Comparison of ENCODE assay signal across 8 cellular contexts in genomic region chr5:73783823-73784222, GRCh38.
DNase-seq lines count a peak whose midpoint lies in the region; ATAC-seq and TF ChIP-seq lines count a peak whose summit lies in the region.

No MANE protein-coding gene starts in this region.

- no peaks in the 10 kb centered on the region for H4K20me1 ChIP-seq in OCI-LY3 (ENCODE audit: insufficient read depth, low read length)

- H4K91ac ChIP-seq in neuronal stem cell (ENCODE audit: low read depth, low read length, poor library complexity), result no peak overlapping the region

- H3K36me3 ChIP-seq in left ventricle myocardium inferior (no peaks in the 10 kb centered on the region), OCI-LY3 (replicated peaks; ENCODE audit: low read depth, low read length) (no peaks in the 10 kb centered on the region), neuronal stem cell (replicated peaks in 1 of 2; ENCODE audit: control insufficient read depth in 2 of 2, insufficient read depth in 2 of 2, low read length in 2 of 2) (no peaks in the 10 kb centered on the region)

- H3K18ac ChIP-seq in neuronal stem cell (ENCODE audit: low read length), result no peak overlapping the region

- no peak overlapping the region for H2BK15ac ChIP-seq in neuronal stem cell (ENCODE audit: low read length)

- H2BK12ac ChIP-seq in neuronal stem cell (ENCODE audit: low read length), result no peak overlapping the region

- intact Hi-C loops in left ventricle myocardium inferior (cut with micrococcal nuclease) (no loop called here), left ventricle myocardium superior (cut with micrococcal nuclease) (no loop called here)

- TF ChIP-seq CTCF in left ventricle myocardium inferior (IDR thresholded peaks at IDR 0.05; ENCODE audit: borderline replicate concordance), result peak; percentile 52
- peak; percentile 37 for TF ChIP-seq CTCF in OCI-LY3 (IDR thresholded peaks at IDR 0.05; ENCODE audit: low read depth, low read length)
- peak; percentile 29 for TF ChIP-seq CTCF in fibroblast of mammary gland (conservative IDR thresholded peaks at IDR 0.05; ENCODE audit: control insufficient read depth, insufficient read depth, low read depth, low read length)

- H2BK5ac ChIP-seq in neuronal stem cell (ENCODE audit: low read length), result no peak overlapping the region

- H3K4ac ChIP-seq in neuronal stem cell (ENCODE audit: low read length), result no peak overlapping the region

- H3K27ac ChIP-seq in left ventricle myocardium inferior (replicated peaks) (no peak overlapping the region), OCI-LY3 (ENCODE audit: low read length) (no peak overlapping the region), neuronal stem cell (replicated peaks; ENCODE audit: low read length) (no peak overlapping the region)

- no peaks in the 10 kb centered on the region for H3K79me2 ChIP-seq in OCI-LY3 (ENCODE audit: low read length)

- no peaks in the 10 kb centered on the region for H3K9me3 ChIP-seq in left ventricle myocardium inferior (replicated peaks)
- H3K9me3 ChIP-seq in OCI-LY3 (ENCODE audit: insufficient read depth, low read length), result no peaks in the 10 kb centered on the region
- H3K9me3 ChIP-seq in neuronal stem cell (replicated peaks in 1 of 2; ENCODE audit: control insufficient read depth in 2 of 2, insufficient read depth in 1 of 2, low read depth in 1 of 2, low read length in 2 of 2), result no peaks in the 10 kb centered on the region

- no peak overlapping the region for H3K14ac ChIP-seq in neuronal stem cell (ENCODE audit: low read length)

- no peaks in the 10 kb centered on the region for H3K79me1 ChIP-seq in neuronal stem cell (ENCODE audit: low read depth, low read length)

- no peak overlapping the region for H4K8ac ChIP-seq in neuronal stem cell (ENCODE audit: low read depth, low read length)

- ATAC-seq in left ventricle myocardium superior (no peak), HG03175 (IDR thresholded peaks at IDR 0.05; ENCODE audit: unreplicated experiment) (no peak)

- DNase-seq in left ventricle myocardium inferior, result no peak
- DNase-seq in left ventricle myocardium superior, result no peak
- DNase-seq in fibroblast of mammary gland (ENCODE audit: low read depth), result peak; percentile 39
- DNase-seq in neuronal stem cell (ENCODE audit: low spot score), result no peak
- no peak for DNase-seq in activated naive CD4-positive, alpha-beta T cell treated with Interleukin-2 at 50 U/mL for 16 hours
- DNase-seq in putamen (ENCODE audit: low spot score), result no peak

- no peak overlapping the region for H2AK5ac ChIP-seq in neuronal stem cell (ENCODE audit: low read depth, low read length)

- no peak overlapping the region for H2AFZ ChIP-seq in OCI-LY3 (ENCODE audit: low read depth, low read length)
- no peak overlapping the region for H2AFZ ChIP-seq in neuronal stem cell (ENCODE audit: low read length)

- H3K23ac ChIP-seq in neuronal stem cell (ENCODE audit: low read depth, low read length, poor library complexity), result no peak overlapping the region

- H3K4me1 ChIP-seq in left ventricle myocardium inferior (no peaks in the 10 kb centered on the region), OCI-LY3 (ENCODE audit: low read length) (no peaks in the 10 kb centered on the region), neuronal stem cell (ENCODE audit: control insufficient read depth in 2 of 2, insufficient read depth in 1 of 2, low read depth in 1 of 2, low read length in 2 of 2) (no peaks in the 10 kb centered on the region)

- H3K9ac ChIP-seq in OCI-LY3 (ENCODE audit: low read length) (no peak overlapping the region), neuronal stem cell (ENCODE audit: low read depth, low read length, poor library complexity) (no peak overlapping the region)

- no peak overlapping the region for H2BK120ac ChIP-seq in neuronal stem cell (ENCODE audit: low read depth, low read length)

- WGBS in neuronal stem cell (ENCODE audit: extremely low coverage in 2 of 2, insufficient read length in 2 of 2, insufficient replicate concordance in 1 of 2), 2 donors, result no CpG with 5 or more reads among the region's 1 CpG

- H3K4me3 ChIP-seq in left ventricle myocardium inferior (no peak overlapping the region), OCI-LY3 (ENCODE audit: low read length) (no peak overlapping the region), fibroblast of mammary gland (ENCODE audit: control insufficient read depth, low read depth, low read length) (no peak overlapping the region), neuronal stem cell (ENCODE audit: low read length in 2 of 2) (no peak overlapping the region)

- peaks cover 10% of the 10 kb centered on the region for H3K27me3 ChIP-seq in left ventricle myocardium inferior (ENCODE audit: low read depth)
- no peaks in the 10 kb centered on the region for H3K27me3 ChIP-seq in OCI-LY3 (ENCODE audit: low read depth, low read length)
- H3K27me3 ChIP-seq in neuronal stem cell (ENCODE audit: control insufficient read depth in 3 of 3, insufficient read depth in 3 of 3, low read depth in 1 of 3, low read length in 3 of 3), result no peaks in the 10 kb centered on the region

- H3K4me2 ChIP-seq in OCI-LY3 (ENCODE audit: low read length) (no peak overlapping the region), neuronal stem cell (ENCODE audit: insufficient read depth, low read length, poor library complexity, severe bottlenecking) (no peak overlapping the region)
